Comparison of ENCODE assay signal across 36 cellular contexts in genomic region chr1:68608289-68608688, GRCh38.
"Had no signal": no experiment of that assay in that cellular context is flagged by ENCODE, and none has a peak within 500 bp of the region (broad histone marks: within the 10 kb centered on the region; RNA-seq: fewer than 3 reads in every experiment).

No MANE protein-coding gene starts in this region.

- H3K27ac Mint-ChIP-seq: activated B cell treated with CpG ODN at 0.5 μM for 24 hours; activated CD8-positive, alpha-beta T cell treated with anti-CD3 and anti-CD28 coated beads for 36 hours; activated naive CD4-positive, alpha-beta T cell treated with anti-CD3 and anti-CD28 coated beads for 36 hours; activated naive CD4-positive, alpha-beta T cell treated with anti-CD3 and anti-CD28 coated beads, Interleukin-2, amount 50 U/mL, for 24 hours; activated naive CD8-positive, alpha-beta T cell treated with anti-CD3 and anti-CD28 coated beads for 36 hours; activated naive CD8-positive, alpha-beta T cell treated with anti-CD3 and anti-CD28 coated beads, Interleukin-2, amount 50 U/mL, for 24 hours; activated T-helper 2 cell treated with anti-CD3 and anti-CD28 coated beads, Interferon-gamma antibody, Interleukin-2, Interleukin-4, amounts not matched to agents 10 μg/mL and 5 μg/mL and 100 μg/mL, durations not matched to agents 14 hours and 24 hours and 36 hours; brain; dendritic cell treated with granulocyte-macrophage colony-stimulating factor and Interleukin-4, amounts not matched to agents 40 ng/mL and 50 ng/mL, for 4 days; endodermal cell; T-helper 17 cell; T-helper 2 cell treated with Interferon-gamma antibody and Interleukin-4, amounts not matched to agents 5 μg/mL and 100 μg/mL, for 36 hours had no signal

- H3K27ac ChIP-seq: adrenal gland, breast epithelium, cardiac muscle cell, coronary artery, dorsolateral prefrontal cortex, foreskin keratinocyte, gastrocnemius medialis, WERI-Rb-1 had no signal

- H3K4me3 ChIP-seq: adrenal gland, breast epithelium, cardiac muscle cell, coronary artery, dorsolateral prefrontal cortex, gastrocnemius medialis had no signal

- H3K36me3 Mint-ChIP-seq: activated naive CD4-positive, alpha-beta T cell treated with anti-CD3 and anti-CD28 coated beads, Interleukin-2, amount 50 U/mL, for 24 hours; activated naive CD8-positive, alpha-beta T cell treated with anti-CD3 and anti-CD28 coated beads for 36 hours; brain had no signal

- H3K36me3 ChIP-seq: adrenal gland, breast epithelium, cardiac muscle cell, gastrocnemius medialis, WERI-Rb-1 had no signal

- H3K9me3 Mint-ChIP-seq: endodermal cell had no signal

- H3K4me3 Mint-ChIP-seq: activated B cell treated with CpG ODN at 0.5 μM for 24 hours; activated CD8-positive, alpha-beta T cell treated with anti-CD3 and anti-CD28 coated beads for 36 hours; activated naive CD4-positive, alpha-beta T cell treated with anti-CD3 and anti-CD28 coated beads for 36 hours; activated naive CD4-positive, alpha-beta T cell treated with anti-CD3 and anti-CD28 coated beads, Interleukin-2, amount 50 U/mL, for 24 hours; activated naive CD8-positive, alpha-beta T cell treated with anti-CD3 and anti-CD28 coated beads for 36 hours; activated naive CD8-positive, alpha-beta T cell treated with anti-CD3 and anti-CD28 coated beads, Interleukin-2, amount 50 U/mL, for 24 hours; activated T-cell treated with anti-CD3 and anti-CD28 coated beads, Interleukin-2, amount 50 U/mL, for 4 hours; brain; dendritic cell treated with granulocyte-macrophage colony-stimulating factor and Interleukin-4, amounts not matched to agents 40 ng/mL and 50 ng/mL, for 4 days; endodermal cell; T-helper 17 cell; T-helper 2 cell treated with Interferon-gamma antibody and Interleukin-4, amounts not matched to agents 5 μg/mL and 100 μg/mL, for 36 hours had no signal

- ATAC-seq: activated CD4-positive, CD25-positive, alpha-beta regulatory T cell treated with anti-CD3 and anti-CD28 coated beads, Interleukin-2, amount 50 U/mL, for 24 hours; activated CD8-positive, alpha-beta T cell treated with anti-CD3 and anti-CD28 coated beads for 36 hours; activated naive CD8-positive, alpha-beta T cell treated with anti-CD3 and anti-CD28 coated beads, Interleukin-2, amount 50 U/mL, for 24 hours; activated T-cell treated with anti-CD3 and anti-CD28 coated beads, Interleukin-2, amount 50 U/mL, for 4 hours; esophagus mucosa; foreskin keratinocyte; gastrocnemius medialis; T-helper 17 cell had no signal

- H3K27me3 Mint-ChIP-seq: activated B cell treated with CpG ODN at 0.5 μM for 24 hours; activated CD8-positive, alpha-beta T cell treated with anti-CD3 and anti-CD28 coated beads for 36 hours; activated naive CD4-positive, alpha-beta T cell treated with anti-CD3 and anti-CD28 coated beads, Interleukin-2, amount 50 U/mL, for 24 hours; activated naive CD8-positive, alpha-beta T cell treated with anti-CD3 and anti-CD28 coated beads for 36 hours; activated naive CD8-positive, alpha-beta T cell treated with anti-CD3 and anti-CD28 coated beads, Interleukin-2, amount 50 U/mL, for 24 hours; brain; dendritic cell treated with granulocyte-macrophage colony-stimulating factor and Interleukin-4, amounts not matched to agents 40 ng/mL and 50 ng/mL, for 4 days; T-helper 17 cell had no signal

- DNase-seq: activated B cell treated with CpG ODN at 0.5 μM for 24 hours; activated CD4-positive, alpha-beta T cell treated with anti-CD3 and anti-CD28 coated beads for 48 hours; activated CD4-positive, alpha-beta T cell treated with anti-CD3 and anti-CD28 coated beads, Interleukin-2, amount 50 U/mL, for 1 hour; activated CD4-positive, alpha-beta T cell treated with anti-CD3 and anti-CD28 coated beads, Interleukin-2, amount 50 U/mL, for 48 hours; activated CD8-positive, alpha-beta memory T cell treated with anti-CD3 and anti-CD28 coated beads for 24 hours; activated CD8-positive, alpha-beta T cell treated with anti-CD3 and anti-CD28 coated beads for 36 hours; activated effector memory CD4-positive, alpha-beta T cell treated with anti-CD3 and anti-CD28 coated beads, Interleukin-2, amount 50 U/mL, for 16 hours; activated naive CD4-positive, alpha-beta T cell treated with anti-CD3 and anti-CD28 coated beads for 36 hours; activated naive CD8-positive, alpha-beta T cell treated with anti-CD3 and anti-CD28 coated beads for 36 hours; activated naive CD8-positive, alpha-beta T cell treated with anti-CD3 and anti-CD28 coated beads, Interleukin-2, amount 50 U/mL, for 24 hours; activated T-cell treated with anti-CD3 and anti-CD28 coated beads, Interleukin-2, amount 50 U/mL, for 4 hours; adrenal gland; amygdala; aorta; central memory CD4-positive, alpha-beta T cell; cerebellar nuclear complex; dorsolateral prefrontal cortex; effector memory CD4-positive, alpha-beta T cell; endodermal cell; foreskin keratinocyte; gastrocnemius medialis; glutamatergic neuron; T-helper 1 cell; T-helper 17 cell; T1000; WERI-Rb-1 had no signal

- H3K4me1 ChIP-seq: adrenal gland, breast epithelium, foreskin keratinocyte, gastrocnemius medialis had no signal

- H3K9me3 ChIP-seq: adrenal gland had no signal

- H3K4me1 Mint-ChIP-seq: activated B cell treated with CpG ODN at 0.5 μM for 24 hours; activated naive CD4-positive, alpha-beta T cell treated with anti-CD3 and anti-CD28 coated beads, Interleukin-2, amount 50 U/mL, for 24 hours; activated naive CD8-positive, alpha-beta T cell treated with anti-CD3 and anti-CD28 coated beads for 36 hours; activated naive CD8-positive, alpha-beta T cell treated with anti-CD3 and anti-CD28 coated beads, Interleukin-2, amount 50 U/mL, for 24 hours; brain; endodermal cell; T-helper 17 cell had no signal

- H3K27me3 ChIP-seq: adrenal gland, breast epithelium, cardiac muscle cell, dorsolateral prefrontal cortex, foreskin keratinocyte, gastrocnemius medialis had no signal
